12 cellular contexts compared by ENCODE assay signal in genomic region chr17:82978765-82979349, GRCh38.
DNase-seq lines count a peak whose midpoint lies in the region; ATAC-seq, FAIRE-seq and TF ChIP-seq lines count a peak whose summit lies in the region.
"Had no signal": no experiment of that assay in that cellular context is flagged by ENCODE, and none has a peak within 500 bp of the region (broad histone marks: within the 10 kb centered on the region; RNA-seq: fewer than 3 reads in every experiment).

No MANE protein-coding gene starts in this region.

- H3K4me3 Mint-ChIP-seq in effector memory CD8-positive, alpha-beta T cell: peak overlapping the region; percentile 56 to 80

- POLR2A ChIA-PET in HepG2 (lab: Yijun Ruan, JAX): no interaction called here

- no peak for DNase-seq in HepG2 (ENCODE audit: low spot score)
- peak; percentile 56 for DNase-seq in SIG-M5 (lab: John Stamatoyannopoulos, UW)
- DNase-seq in effector memory CD8-positive, alpha-beta T cell: no peak
- DNase-seq in foreskin keratinocyte: no peak
- no peak for DNase-seq in NCI-H446 treated with DMSO at 0.1 percent for 48 hours (lab: John Stamatoyannopoulos, UW)
- DNase-seq in amygdala (lab: John Stamatoyannopoulos, UW): no peak
- DNase-seq: activated CD8-positive, alpha-beta memory T cell treated with anti-CD3 and anti-CD28 coated beads, Interleukin-2, amount 50 U/mL, for 4 hours; left colon had no signal

- peak overlapping the region in 1 of 2 donors; percentile 35 for H3K27ac ChIP-seq in liver (ENCODE audit: low read depth in 1 of 2, low read length in 2 of 2)
- H3K27ac ChIP-seq in HepG2 (ENCODE audit: extremely low read length, insufficient read depth, low read length): no peak overlapping the region
- H3K27ac ChIP-seq in foreskin keratinocyte: no peak overlapping the region
- H3K27ac ChIP-seq: prostate gland, SK-N-MC had no signal

- no peak overlapping the region for H3K9ac ChIP-seq in liver (ENCODE audit: low read depth in 1 of 2, low read length in 2 of 2)
- H3K9ac ChIP-seq in HepG2 (ENCODE audit: insufficient read depth, low read depth, low read length): no peak overlapping the region

- H3K36me3 ChIP-seq in liver (ENCODE audit: control insufficient read depth in 4 of 4, insufficient read depth in 3 of 4, low read depth in 1 of 4, low read length in 3 of 4): no peaks in the 10 kb centered on the region
- no peaks in the 10 kb centered on the region; a peak in 2 of 5 replicates for H3K36me3 ChIP-seq in HepG2 (replicated peaks in 1 of 2; ENCODE audit: control insufficient read depth in 1 of 2, insufficient read depth in 2 of 2, low read length in 2 of 2)
- H3K36me3 ChIP-seq: prostate gland had no signal

- H3K4me3 ChIP-seq in liver (ENCODE audit: low read depth in 1 of 3, low read length in 3 of 3) (no peak overlapping the region), HepG2 (replicated peaks in 1 of 3; ENCODE audit: insufficient read depth in 1 of 3, low read depth in 2 of 3, low read length in 3 of 3) (no peak overlapping the region)
- H3K4me3 ChIP-seq: prostate gland, SK-N-MC had no signal

- no peak for FAIRE-seq in HepG2 (lab: Jason Lieb, UNC)

- BruUV-seq in HepG2 (replicated peaks; lab: Mats Ljungman, UMichigan): no TSS peak

- CTCF ChIA-PET in HepG2 (lab: Yijun Ruan, JAX; ENCODE audit: low intra/inter-chr PET ratio, low total read pairs): no interaction called here

- H3K79me2 ChIP-seq in HepG2 (ENCODE audit: insufficient read depth, low read length): no peaks in the 10 kb centered on the region

- H3K9me3 ChIP-seq in liver (ENCODE audit: control insufficient read depth in 4 of 4, low read length in 3 of 4) (no peaks in the 10 kb centered on the region), HepG2 (ENCODE audit: low read length) (no peaks in the 10 kb centered on the region)
- H3K9me3 ChIP-seq: prostate gland had no signal

- H3K4me2 ChIP-seq in HepG2 (ENCODE audit: low read depth, low read length): no peak overlapping the region

- H3K36me3 Mint-ChIP-seq in effector memory CD8-positive, alpha-beta T cell (ENCODE audit: insufficient read depth): no peaks in the 10 kb centered on the region

- in situ Hi-C loops in HepG2 (cut with HindIII; ENCODE audit: extremely low pct_ligation_motif_present, low pct_unique_long_range_greater_than_20kb): no loop called here

- H3K9me3 Mint-ChIP-seq in effector memory CD8-positive, alpha-beta T cell: no peaks in the 10 kb centered on the region

- H3K27ac Mint-ChIP-seq in effector memory CD8-positive, alpha-beta T cell: peak overlapping the region; percentile 70 to 90

- no peak for TF ChIP-seq CTCF in liver (IDR thresholded peaks at IDR 0.05; ENCODE audit: low read depth, low read length, missing input control)
- no peak for TF ChIP-seq CTCF in HepG2 (CRISPR knock-in tag; IDR thresholded peaks at IDR 0.05)
- TF ChIP-seq CTCF in foreskin keratinocyte (conservative IDR thresholded peaks at IDR 0.05): no peak

- no peak overlapping the region for H2AFZ ChIP-seq in HepG2 (ENCODE audit: low read length)

- TF ChIP-seq POLR2A in HepG2 (IDR thresholded peaks at IDR 0.05; ENCODE audit: insufficient read depth in 1 of 2, low read depth in 2 of 2, low read length in 2 of 2): no peak

- ATAC-seq in HepG2: no peak
- ATAC-seq in effector memory CD8-positive, alpha-beta T cell (replicated peaks): peak; percentile 79
- ATAC-seq in foreskin keratinocyte: no peak
- ATAC-seq in HG03108 (IDR thresholded peaks at IDR 0.05; ENCODE audit: unreplicated experiment): no peak
- ATAC-seq: left colon had no signal

- H3K4me1 ChIP-seq in liver (ENCODE audit: control insufficient read depth in 4 of 4, insufficient read depth in 4 of 4, low read length in 3 of 4): peaks cover 0 to 6% (median 5%) of the 10 kb centered on the region in 4 donors
- peaks cover 12% of the 10 kb centered on the region for H3K4me1 ChIP-seq in HepG2 (ENCODE audit: insufficient read depth, low read length)
- no peaks in the 10 kb centered on the region for H3K4me1 ChIP-seq in foreskin keratinocyte
- H3K4me1 ChIP-seq: prostate gland had no signal

- no peak for TF ChIP-seq EP300 in HepG2 (IDR thresholded peaks at IDR 0.05; ENCODE audit: low read depth in 2 of 2, low read length in 2 of 2)
- TF ChIP-seq EP300 in HepG2 (CRISPR knock-in tag; IDR thresholded peaks at IDR 0.05; ENCODE audit: borderline replicate concordance): no peak

- TF ChIP-seq RAD21 in liver (IDR thresholded peaks at IDR 0.05): no peak
- TF ChIP-seq RAD21 in HepG2 (CRISPR knock-in tag; IDR thresholded peaks at IDR 0.05): no peak

- WGBS in liver: 85% methylated on average over 3 of the region's 3 CpGs
- 94% methylated on average over 3 of the region's 3 CpGs for WGBS in HepG2 (ENCODE audit: low lambda C conversion rate)

- H3K27me3 ChIP-seq in liver (ENCODE audit: control insufficient read depth in 4 of 4, insufficient read depth in 4 of 4, low read length in 3 of 4) (no peaks in the 10 kb centered on the region), HepG2 (ENCODE audit: control insufficient read depth in 1 of 2, insufficient read depth in 2 of 2, low read length in 2 of 2) (no peaks in the 10 kb centered on the region), foreskin keratinocyte (no peaks in the 10 kb centered on the region)

- intact Hi-C loops in HepG2 (cut with micrococcal nuclease; ENCODE audit: unreplicated experiment): no loop called here

- H3K27me3 Mint-ChIP-seq in effector memory CD8-positive, alpha-beta T cell: no peaks in the 10 kb centered on the region

- H3K4me1 Mint-ChIP-seq in effector memory CD8-positive, alpha-beta T cell (ENCODE audit: low read depth in 2 of 2): peaks cover 16 to 23% of the 10 kb centered on the region in 2 donors

- no peaks in the 10 kb centered on the region for H4K20me1 ChIP-seq in HepG2 (ENCODE audit: insufficient read depth, low read length)

TF ChIP-seq in liver, 16 proteins besides CTCF, POLR2A, EP300 and RAD21:
- TF ChIP-seq YY1 (IDR thresholded peaks at IDR 0.05) (peak; percentile 62), JUND (IDR thresholded peaks at IDR 0.05) (no peak), SP1 (IDR thresholded peaks at IDR 0.05) (no peak)

TF ChIP-seq in HepG2, 621 proteins besides CTCF, POLR2A, EP300 and RAD21 (continues in another document):
- TF ChIP-seq MBD4 (IDR thresholded peaks at IDR 0.05; ENCODE audit: borderline replicate concordance, low read length) (no peak), PCBP2 (optimal IDR thresholded peaks at IDR 0.05; ENCODE audit: low read depth, low read length, poor library complexity, severe bottlenecking) (no peak), ZNF235 (CRISPR knock-in tag; IDR thresholded peaks at IDR 0.05; ENCODE audit: borderline replicate concordance) (no peak), EZH2 (conservative IDR thresholded peaks at IDR 0.05; ENCODE audit: low read depth, low read length) (no peak), BCLAF1 (IDR thresholded peaks at IDR 0.05) (no peak), TBX2 (CRISPR knock-in tag; IDR thresholded peaks at IDR 0.05; ENCODE audit: borderline replicate concordance) (no peak), TCF12 (IDR thresholded peaks at IDR 0.05) (no peak), TCF12 (CRISPR knock-in tag; IDR thresholded peaks at IDR 0.05) (no peak), ZBTB10 (CRISPR knock-in tag; IDR thresholded peaks at IDR 0.05; ENCODE audit: borderline replicate concordance) (no peak), NFYC (CRISPR knock-in tag; IDR thresholded peaks at IDR 0.05) (no peak), SRSF4 (IDR thresholded peaks at IDR 0.05; ENCODE audit: low read depth, low read length, poor library complexity, severe bottlenecking) (no peak), SIX1 (CRISPR knock-in tag; IDR thresholded peaks at IDR 0.05; ENCODE audit: borderline replicate concordance) (no peak)
